14 cellular contexts compared by ENCODE assay signal in genomic region chr4:183637461-183637860, GRCh38. TPM values are rescaled to one million over a fixed set of nuclear protein-coding genes. Genes with fewer than 3 reads are reported as not detected.
DNase-seq lines count a peak whose midpoint lies in the region; ATAC-seq lines count a peak whose summit lies in the region.
"Had no signal": no experiment of that assay in that cellular context is flagged by ENCODE, and none has a peak within 500 bp of the region (broad histone marks: within the 10 kb centered on the region; RNA-seq: fewer than 3 reads in every experiment).

No MANE protein-coding gene starts in this region.

- H3K27me3 ChIP-seq in adipocyte (replicated peaks; ENCODE audit: control insufficient read depth, insufficient read depth, low read length): no peaks in the 10 kb centered on the region
- H3K27me3 ChIP-seq: adrenal gland had no signal

- H3K9me3 ChIP-seq in adipocyte (ENCODE audit: control insufficient read depth, low read length): no peaks in the 10 kb centered on the region
- H3K9me3 ChIP-seq: adrenal gland had no signal

- H3K36me3 ChIP-seq in adipocyte (ENCODE audit: control insufficient read depth, insufficient read depth, low read length, severe bottlenecking): peaks cover 9% of the 10 kb centered on the region

- H3K4me1 ChIP-seq in adipocyte (ENCODE audit: control insufficient read depth, insufficient read depth, low read length): peaks cover 31% of the 10 kb centered on the region

- no peak overlapping the region for H3K4me3 ChIP-seq in adipocyte (ENCODE audit: low read length)
- H3K4me3 ChIP-seq: adrenal gland had no signal

- ATAC-seq in HG03520 (IDR thresholded peaks at IDR 0.05; ENCODE audit: unreplicated experiment): no peak

- no peak overlapping the region for H3K9ac ChIP-seq in adipocyte (ENCODE audit: low read length)

- peak; percentile 35 for DNase-seq in A172 (ENCODE audit: low spot score)
- DNase-seq in ELR (ENCODE audit: low read depth): peak; percentile 68
- peak; percentile 36 for DNase-seq in adipocyte (ENCODE audit: low read depth)
- DNase-seq in glomerular visceral epithelial cell (ENCODE audit: extremely low spot score): peak; percentile 38
- no peak for DNase-seq in medulla oblongata (ENCODE audit: extremely low spot score)
- DNase-seq in SHP77 (lab: John Stamatoyannopoulos, UW): no peak
- no peak for DNase-seq in GOT3 (lab: John Stamatoyannopoulos, UW)
- DNase-seq: KBM-7; NCI-H1694 treated with DMSO at 0.1 percent for 48 hours; NCI-H774; SHP77 treated with DMSO at 0.1 percent for 48 hours; stimulated activated CD8-positive, alpha-beta memory T cell treated with anti-CD3 and anti-CD28 coated beads, Interleukin-4, amount 100 ng/mL, for 48 hours had no signal

RNA-seq across cellular contexts. Expression of gene RWDD4, which starts 21.5 kb away (rescaled TPM):
- total RNA-seq in A172 (2014; rRNA removed; shearing (Covaris generic)): 42.6 and 58.6 TPM in 2 replicates

RNA-seq across cellular contexts. Expression of gene TRAPPC11, which starts 21.6 kb away (rescaled TPM):
- 28.3 and 29.5 TPM in 2 replicates for total RNA-seq in A172 (2014; rRNA removed; shearing (Covaris generic))

Comparison
In these comparisons a context has a peak if more than half of its experiments do, and no peak if none do; other contexts are left out.
1. DNase-seq: peak in A172 (single experiment), ELR (single experiment), adipocyte (single experiment) and glomerular visceral epithelial cell (single experiment); none in medulla oblongata (single experiment), SHP77 (0 of 2) and GOT3 (single experiment).